In the genomic region with DNA sequence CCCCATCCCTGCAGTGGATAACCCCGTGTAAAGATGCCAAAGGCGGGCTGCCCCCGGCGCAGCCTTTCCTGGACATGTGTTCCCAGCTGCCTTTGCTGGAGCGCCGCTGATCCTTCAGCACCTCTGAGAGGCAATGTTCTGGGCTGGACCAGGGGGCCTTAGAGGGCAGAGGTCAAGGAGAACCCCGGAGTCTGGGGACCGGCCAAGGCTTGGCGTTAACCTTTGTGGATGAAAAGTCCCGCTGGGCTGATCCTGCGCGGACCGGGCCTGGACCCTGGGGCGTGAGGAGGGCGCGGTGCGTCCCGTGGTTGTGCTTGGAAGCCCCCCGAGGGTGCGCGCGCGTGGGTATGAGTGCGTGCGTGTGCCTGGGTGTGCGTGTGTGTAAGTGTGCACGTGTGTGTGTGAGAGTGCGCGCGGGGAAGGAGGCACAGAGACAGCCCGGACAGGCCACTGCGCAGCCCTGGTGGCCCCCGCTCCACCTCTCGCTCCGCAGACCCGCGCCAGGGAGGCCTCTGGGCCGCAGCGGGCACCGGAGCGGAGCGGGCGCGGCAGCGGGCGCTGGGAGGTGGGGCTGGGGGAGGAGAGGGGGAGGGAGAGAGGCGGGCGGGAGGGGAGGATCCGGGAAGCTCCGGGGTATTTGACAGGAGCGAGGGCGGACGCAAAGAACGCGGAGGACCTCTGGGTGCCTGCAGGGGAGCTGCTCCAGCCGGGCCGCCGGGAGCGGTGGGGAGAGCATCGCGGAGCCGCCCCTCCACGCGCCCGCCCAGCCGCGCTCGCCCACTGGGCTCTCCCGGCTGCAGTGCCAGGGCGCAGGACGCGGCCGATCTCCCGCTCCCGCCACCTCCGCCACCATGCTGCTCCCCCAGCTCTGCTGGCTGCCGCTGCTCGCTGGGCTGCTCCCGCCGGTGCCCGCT, we compare ENCODE assay signal across 1 cellular context.
TF ChIP-seq lines count a peak whose summit lies in the region.

A gene with protein sequence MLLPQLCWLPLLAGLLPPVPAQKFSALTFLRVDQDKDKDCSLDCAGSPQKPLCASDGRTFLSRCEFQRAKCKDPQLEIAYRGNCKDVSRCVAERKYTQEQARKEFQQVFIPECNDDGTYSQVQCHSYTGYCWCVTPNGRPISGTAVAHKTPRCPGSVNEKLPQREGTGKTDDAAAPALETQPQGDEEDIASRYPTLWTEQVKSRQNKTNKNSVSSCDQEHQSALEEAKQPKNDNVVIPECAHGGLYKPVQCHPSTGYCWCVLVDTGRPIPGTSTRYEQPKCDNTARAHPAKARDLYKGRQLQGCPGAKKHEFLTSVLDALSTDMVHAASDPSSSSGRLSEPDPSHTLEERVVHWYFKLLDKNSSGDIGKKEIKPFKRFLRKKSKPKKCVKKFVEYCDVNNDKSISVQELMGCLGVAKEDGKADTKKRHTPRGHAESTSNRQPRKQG (plus strand): TSS at position 665 of the 914 bp plus-strand sequence. CDS start 187 bp downstream, at position 852.

TF ChIP-seq in HepG2, 621 proteins besides CTCF, POLR2A, EP300 and RAD21 (continued from another document):
- TF ChIP-seq, protein P1, sequence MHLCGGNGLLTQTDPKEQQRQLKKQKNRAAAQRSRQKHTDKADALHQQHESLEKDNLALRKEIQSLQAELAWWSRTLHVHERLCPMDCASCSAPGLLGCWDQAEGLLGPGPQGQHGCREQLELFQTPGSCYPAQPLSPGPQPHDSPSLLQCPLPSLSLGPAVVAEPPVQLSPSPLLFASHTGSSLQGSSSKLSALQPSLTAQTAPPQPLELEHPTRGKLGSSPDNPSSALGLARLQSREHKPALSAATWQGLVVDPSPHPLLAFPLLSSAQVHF (CRISPR knock-in tag; IDR thresholded peaks at IDR 0.05): no peak
- TF ChIP-seq HDAC6 (IDR thresholded peaks at IDR 0.05; ENCODE audit: low read depth, low read length): no peak
- TF ChIP-seq, protein P2, sequence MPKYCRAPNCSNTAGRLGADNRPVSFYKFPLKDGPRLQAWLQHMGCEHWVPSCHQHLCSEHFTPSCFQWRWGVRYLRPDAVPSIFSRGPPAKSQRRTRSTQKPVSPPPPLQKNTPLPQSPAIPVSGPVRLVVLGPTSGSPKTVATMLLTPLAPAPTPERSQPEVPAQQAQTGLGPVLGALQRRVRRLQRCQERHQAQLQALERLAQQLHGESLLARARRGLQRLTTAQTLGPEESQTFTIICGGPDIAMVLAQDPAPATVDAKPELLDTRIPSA (CRISPR knock-in tag; IDR thresholded peaks at IDR 0.05; ENCODE audit: borderline replicate concordance): no peak
- TF ChIP-seq, protein P3, sequence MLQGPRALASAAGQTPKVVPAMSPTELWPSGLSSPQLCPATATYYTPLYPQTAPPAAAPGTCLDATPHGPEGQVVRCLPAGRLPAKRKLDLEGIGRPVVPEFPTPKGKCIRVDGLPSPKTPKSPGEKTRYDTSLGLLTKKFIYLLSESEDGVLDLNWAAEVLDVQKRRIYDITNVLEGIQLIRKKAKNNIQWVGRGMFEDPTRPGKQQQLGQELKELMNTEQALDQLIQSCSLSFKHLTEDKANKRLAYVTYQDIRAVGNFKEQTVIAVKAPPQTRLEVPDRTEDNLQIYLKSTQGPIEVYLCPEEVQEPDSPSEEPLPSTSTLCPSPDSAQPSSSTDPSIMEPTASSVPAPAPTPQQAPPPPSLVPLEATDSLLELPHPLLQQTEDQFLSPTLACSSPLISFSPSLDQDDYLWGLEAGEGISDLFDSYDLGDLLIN (CRISPR knock-in tag; IDR thresholded peaks at IDR 0.05; ENCODE audit: borderline replicate concordance): no peak
